ENCODE assay signal across 25 cellular contexts in the genomic region with DNA sequence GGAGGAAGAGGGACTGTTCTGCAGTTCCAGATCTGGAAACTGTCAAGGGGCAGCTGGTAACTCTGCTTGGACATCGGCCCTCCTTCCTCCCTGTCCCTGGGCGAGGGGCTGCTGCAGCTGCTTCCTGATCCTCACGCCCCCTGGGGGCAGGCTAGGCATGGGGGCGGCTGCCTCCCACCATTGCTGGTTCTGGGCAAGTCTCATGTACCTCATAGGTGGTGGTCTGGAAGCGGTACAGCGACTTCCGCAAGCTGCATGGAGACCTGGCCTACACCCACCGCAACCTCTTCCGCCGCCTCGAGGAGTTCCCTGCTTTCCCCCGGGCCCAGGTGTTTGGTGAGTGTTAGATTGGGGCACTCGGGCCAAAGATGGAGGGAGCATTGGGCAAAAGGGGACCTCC. TPM values are rescaled to one million over a fixed set of nuclear protein-coding genes. Genes with fewer than 3 reads are reported as not detected.
"Had no signal": no experiment of that assay in that cellular context is flagged by ENCODE, and none has a peak within 500 bp of the region (broad histone marks: within the 10 kb centered on the region; RNA-seq: fewer than 3 reads in every experiment).

No MANE protein-coding gene starts in this region.

- H3K4me1 ChIP-seq: foreskin keratinocyte had no signal

- ATAC-seq: foreskin keratinocyte; gastroesophageal sphincter; heart left ventricle; left lobe of liver; naive thymus-derived CD4-positive, alpha-beta T cell; psoas muscle; right cardiac atrium; stimulated activated memory B cell treated with anti-CD40 and anti-IgM and Interleukin-4, amounts not matched to agents 10 μg/mL and 1 μg/mL and 100 μg/mL, for 72 hours; stimulated activated naive CD8-positive, alpha-beta T cell treated with anti-CD3 and anti-CD28 coated beads, Interleukin-15, Interleukin-2, amounts not matched to agents 100 U/mL and 50 U/mL, for 24 hours had no signal

- H3K4me3 ChIP-seq: colonic mucosa, esophagus muscularis mucosa, gastroesophageal sphincter, heart left ventricle, hepatocyte, neural progenitor cell, ovary, psoas muscle, skin epidermis, spleen, testis, tibial artery had no signal

- H3K9ac ChIP-seq: neural progenitor cell had no signal

- H3K27ac ChIP-seq: colonic mucosa, esophagus muscularis mucosa, foreskin keratinocyte, gastroesophageal sphincter, heart left ventricle, hepatocyte, neural progenitor cell, ovary, psoas muscle, skin epidermis, spleen, testis, tibial artery had no signal

- H3K36me3 ChIP-seq: neural progenitor cell, ovary had no signal

- H3K9me3 ChIP-seq: colonic mucosa, esophagus muscularis mucosa, gastroesophageal sphincter, heart left ventricle, ovary, psoas muscle, spleen, testis, tibial artery had no signal

- DNase-seq: colonic mucosa; effector CD8-positive, alpha-beta T cell; foreskin keratinocyte; heart left ventricle; kidney; mesenchymal stem cell; midbrain; naive thymus-derived CD4-positive, alpha-beta T cell; ovary; psoas muscle; spleen; stimulated activated CD4-positive, alpha-beta T cell treated with anti-CD3 and anti-CD28 coated beads, Interleukin-4, amount 100 ng/mL, for 4 hours; stimulated activated naive CD8-positive, alpha-beta T cell treated with anti-CD3 and anti-CD28 coated beads, Interleukin-15, Interleukin-2, amounts not matched to agents 100 U/mL and 50 U/mL, for 24 hours; substantia nigra; testis; tibial artery had no signal

- FAIRE-seq: endothelial cell of umbilical vein, kidney had no signal

- H3K27me3 ChIP-seq: colonic mucosa, esophagus muscularis mucosa, foreskin keratinocyte, gastroesophageal sphincter, heart left ventricle, hepatocyte, neural progenitor cell, ovary, spleen, testis, tibial artery had no signal

- H2AFZ ChIP-seq: hepatocyte, neural progenitor cell had no signal

- H3K4me2 ChIP-seq: hepatocyte, neural progenitor cell had no signal

RNA-seq across cellular contexts. Expression of a gene that starts 26.1 kb away (rescaled TPM):
- polyA plus RNA-seq: hepatocyte had no signal

RNA-seq across cellular contexts. Expression of a gene that starts 35.4 kb away (rescaled TPM):
- polyA plus RNA-seq: naive thymus-derived CD4-positive, alpha-beta T cell had no signal
